In genomic region chr6:167225903-167226508, GRCh38 we compare ENCODE assay signal across 24 cellular contexts.
DNase-seq lines count a peak whose midpoint lies in the region; ATAC-seq and TF ChIP-seq lines count a peak whose summit lies in the region.
"Had no signal": no experiment of that assay in that cellular context is flagged by ENCODE, and none has a peak within 500 bp of the region (broad histone marks: within the 10 kb centered on the region; RNA-seq: fewer than 3 reads in every experiment).

No MANE protein-coding gene starts in this region.

- no peaks in the 10 kb centered on the region for H3K36me3 Mint-ChIP-seq in endothelial cell (ENCODE audit: low read depth, unreplicated experiment)
- H3K36me3 Mint-ChIP-seq in neural progenitor cell: no peaks in the 10 kb centered on the region
- H3K36me3 Mint-ChIP-seq: CD8-positive, alpha-beta memory T cell had no signal

- no peaks in the 10 kb centered on the region for H3K9me3 Mint-ChIP-seq in endothelial cell (ENCODE audit: unreplicated experiment)
- H3K9me3 Mint-ChIP-seq in neural progenitor cell: peaks cover 5% of the 10 kb centered on the region
- H3K9me3 Mint-ChIP-seq: activated T-cell treated with anti-CD3 and anti-CD28 coated beads, Interleukin-2, amount 50 U/mL, for 4 hours; CD8-positive, alpha-beta memory T cell; central memory CD8-positive, alpha-beta T cell; nephron; stimulated activated naive CD8-positive, alpha-beta T cell treated with anti-CD3 and anti-CD28 coated beads, Interleukin-15, Interleukin-2, amounts not matched to agents 100 ng/mL and 50 ng/mL, for 24 hours had no signal

- TF ChIP-seq CTCF in endothelial cell (IDR thresholded peaks at IDR 0.05; ENCODE audit: unreplicated experiment): no peak
- TF ChIP-seq CTCF in neural progenitor cell (IDR thresholded peaks at IDR 0.05): no peak

- peak overlapping the region; percentile 33 for H3K4me2 ChIP-seq in neural progenitor cell

- H3K27me3 ChIP-seq in HUES6 (ENCODE audit: control insufficient read depth, insufficient read depth, low read length) (no peaks in the 10 kb centered on the region), neural progenitor cell (peaks cover 30% of the 10 kb centered on the region)

- H3K27ac ChIP-seq in HUES6 (ENCODE audit: low read depth, low read length): peak overlapping the region; percentile 92
- no peak overlapping the region for H3K27ac ChIP-seq in neural progenitor cell
- H3K27ac ChIP-seq: esophagus muscularis mucosa, gastrocnemius medialis, tibial nerve had no signal

- H3K36me3 ChIP-seq in HUES6 (ENCODE audit: control insufficient read depth, insufficient read depth, low read length) (peaks cover 10% of the 10 kb centered on the region; the same call in 1 of the 2 replicates), neural progenitor cell (no peaks in the 10 kb centered on the region)
- H3K36me3 ChIP-seq: esophagus muscularis mucosa, gastrocnemius medialis, tibial nerve had no signal

- H4K20me1 ChIP-seq in neural progenitor cell (ENCODE audit: low read depth): no peaks in the 10 kb centered on the region

- H3K4me3 Mint-ChIP-seq in endothelial cell (ENCODE audit: unreplicated experiment): no peak overlapping the region
- H3K4me3 Mint-ChIP-seq in neural progenitor cell: no peak overlapping the region
- H3K4me3 Mint-ChIP-seq: activated T-cell treated with anti-CD3 and anti-CD28 coated beads, Interleukin-2, amount 50 U/mL, for 4 hours; CD8-positive, alpha-beta memory T cell; central memory CD8-positive, alpha-beta T cell; nephron; stimulated activated naive CD8-positive, alpha-beta T cell treated with anti-CD3 and anti-CD28 coated beads, Interleukin-15, Interleukin-2, amounts not matched to agents 100 ng/mL and 50 ng/mL, for 24 hours had no signal

- H3K4me1 ChIP-seq in HUES6 (ENCODE audit: control insufficient read depth, insufficient read depth, low read length) (peaks cover 48% of the 10 kb centered on the region), neural progenitor cell (peaks cover 53% of the 10 kb centered on the region)
- H3K4me1 ChIP-seq: esophagus muscularis mucosa, gastrocnemius medialis, tibial nerve had no signal

- ATAC-seq in GM21576 (IDR thresholded peaks at IDR 0.05; ENCODE audit: unreplicated experiment): no peak
- no peak for ATAC-seq in HG02759 (IDR thresholded peaks at IDR 0.05; ENCODE audit: unreplicated experiment)
- ATAC-seq: activated T-cell treated with anti-CD3 and anti-CD28 coated beads, Interleukin-2, amount 50 U/mL, for 4 hours; gastrocnemius medialis; left cardiac atrium had no signal

- H3K4me3 ChIP-seq in HUES6 (ENCODE audit: low read depth, low read length) (peak overlapping the region; percentile 70), neural progenitor cell (no peak overlapping the region)
- H3K4me3 ChIP-seq: esophagus muscularis mucosa, gastrocnemius medialis, tibial nerve had no signal

- H3K27ac Mint-ChIP-seq in endothelial cell (ENCODE audit: unreplicated experiment) (peak overlapping the region; percentile 97), neural progenitor cell (no peak overlapping the region)
- H3K27ac Mint-ChIP-seq: nephron; stimulated activated naive CD8-positive, alpha-beta T cell treated with anti-CD3 and anti-CD28 coated beads, Interleukin-15, Interleukin-2, amounts not matched to agents 100 ng/mL and 50 ng/mL, for 24 hours had no signal

- H3K79me2 ChIP-seq in neural progenitor cell (ENCODE audit: low read depth): peaks cover 30% of the 10 kb centered on the region

- no peak overlapping the region for H2AFZ ChIP-seq in neural progenitor cell (replicated peaks)

- H3K4me1 Mint-ChIP-seq in endothelial cell (ENCODE audit: unreplicated experiment) (peaks cover 76% of the 10 kb centered on the region), neural progenitor cell (peaks cover 50% of the 10 kb centered on the region)
- H3K4me1 Mint-ChIP-seq: CD8-positive, alpha-beta memory T cell; central memory CD8-positive, alpha-beta T cell; nephron had no signal

- peak overlapping the region; percentile 93 for H3K9ac ChIP-seq in HUES6 (ENCODE audit: low read length)
- H3K9ac ChIP-seq in neural progenitor cell: no peak overlapping the region

- DNase-seq in NCI-H2171 (lab: John Stamatoyannopoulos, UW): peak; percentile 27
- DNase-seq in endothelial cell (ENCODE audit: low spot score): no peak
- no peak for DNase-seq in neural progenitor cell (ENCODE audit: low spot score)
- DNase-seq in NCI-H146 (lab: John Stamatoyannopoulos, UW): no peak
- DNase-seq: activated CD4-positive, alpha-beta T cell treated with anti-CD3 and anti-CD28 coated beads for 1 hour; activated CD8-positive, alpha-beta memory T cell treated with anti-CD3 and anti-CD28 coated beads for 24 hours; activated naive CD4-positive, alpha-beta T cell treated with Interleukin-2 at 50 U/mL for 16 hours; activated T-cell treated with anti-CD3 and anti-CD28 coated beads, Interleukin-2, amount 50 U/mL, for 4 hours; amygdala; CD8-positive, alpha-beta memory T cell; DND-41; gastrocnemius medialis; left cardiac atrium; midbrain; NCI-H1694; NCI-H446 treated with DMSO at 0.1 percent for 48 hours had no signal

- H3K9me3 ChIP-seq in HUES6 (ENCODE audit: control insufficient read depth, insufficient read depth, low read depth, low read length) (no peaks in the 10 kb centered on the region), neural progenitor cell (ENCODE audit: low read depth) (no peaks in the 10 kb centered on the region)
- H3K9me3 ChIP-seq: esophagus muscularis mucosa, gastrocnemius medialis, tibial nerve had no signal

- no peaks in the 10 kb centered on the region for H3K27me3 Mint-ChIP-seq in endothelial cell (ENCODE audit: unreplicated experiment)
- H3K27me3 Mint-ChIP-seq in neural progenitor cell (ENCODE audit: insufficient read depth, low read depth): peaks cover 11% of the 10 kb centered on the region

- H3F3A ChIP-seq in neural progenitor cell (ENCODE audit: low read depth): peaks cover 19% of the 10 kb centered on the region
